In genomic region chr10:123967626-123968243, GRCh38 we compare ENCODE assay signal across 8 cellular contexts.
A peak's percentile ranks its signal among the peaks of the same experiment; 100 is the strongest.
DNase-seq lines count a peak whose midpoint lies in the region; ATAC-seq and TF ChIP-seq lines count a peak whose summit lies in the region.

No MANE protein-coding gene starts in this region.

- no peak for ATAC-seq in HG02571 (IDR thresholded peaks at IDR 0.05; ENCODE audit: unreplicated experiment)

- no peak overlapping the region for H3K27ac ChIP-seq in substantia nigra (ENCODE audit: low read depth, low read length, poor library complexity, severe bottlenecking)

- H3K4me3 ChIP-seq in epithelial cell of proximal tubule (ENCODE audit: low read depth, low read length), result no peak overlapping the region

- DNase-seq in SKM-1 treated with dmso at 0.1 percent for 144 hours (lab: John Stamatoyannopoulos, UW; ENCODE audit: unreplicated experiment) (peak; percentile 1), SKM-1 (lab: John Stamatoyannopoulos, UW; ENCODE audit: unreplicated experiment) (no peak), NCI-H1436 treated with DMSO at 0.1 percent for 48 hours (lab: John Stamatoyannopoulos, UW) (peak; percentile 12), epithelial cell of proximal tubule (ENCODE audit: low read depth) (no peak), myocyte (ENCODE audit: low read depth) (peak; percentile 61), substantia nigra (lab: John Stamatoyannopoulos, UW) (peak in 45 of 49 donors; percentile 6 to 80 (median 57))
- DNase-seq in activated CD4-positive, alpha-beta T cell treated with anti-CD3 and anti-CD28 coated beads, Interleukin-2, amount 50 U/mL, for 48 hours, result peak; percentile 66 to 72

- TF ChIP-seq CTCF in epithelial cell of proximal tubule (conservative IDR thresholded peaks at IDR 0.05; ENCODE audit: low read depth, low read length), result peak; percentile 94

Comparison
In these comparisons a context has a peak if more than half of its experiments do, and no peak if none do; other contexts are left out.
1. DNase-seq: peak in SKM-1 treated with dmso at 0.1 percent for 144 hours (single experiment), NCI-H1436 treated with DMSO at 0.1 percent for 48 hours (single experiment), activated CD4-positive, alpha-beta T cell treated with anti-CD3 and anti-CD28 coated beads, Interleukin-2, amount 50 U/mL, for 48 hours (2 of 2), myocyte (single experiment) and substantia nigra (45 of 49); none in SKM-1 (single experiment) and epithelial cell of proximal tubule (single experiment).